In the genomic region with DNA sequence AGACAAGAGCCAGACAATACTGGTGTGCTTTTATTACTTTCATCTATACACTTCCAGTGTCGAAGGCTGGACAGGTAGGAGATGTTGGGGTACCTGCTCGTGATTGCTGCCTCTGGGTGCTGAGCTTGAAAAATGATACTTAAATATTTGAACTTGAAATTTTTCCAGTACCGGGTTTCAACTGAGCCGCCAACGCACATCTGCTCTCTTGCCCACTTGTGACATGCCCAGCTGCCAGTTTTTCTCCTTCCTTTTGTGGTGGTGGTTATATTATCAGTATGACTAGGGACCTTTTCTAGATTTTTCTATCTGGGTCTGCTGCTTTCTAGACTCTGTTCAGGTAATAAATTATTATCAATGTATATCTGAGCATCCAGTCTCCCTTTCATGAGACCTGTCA, we compare ENCODE assay signal across 7 cellular contexts. TPM values are rescaled to one million over a fixed set of nuclear protein-coding genes. Genes with fewer than 3 reads are reported as not detected.
DNase-seq lines count a peak whose midpoint lies in the region; ATAC-seq, FAIRE-seq and TF ChIP-seq lines count a peak whose summit lies in the region.

No MANE protein-coding gene starts in this region.

- no peak overlapping the region for H2BK120ac ChIP-seq in H1 (replicated peaks; ENCODE audit: low read depth, low read length)

- H3K9me2 ChIP-seq in OCI-LY1 (ENCODE audit: low read depth, low read length), result no peaks in the 10 kb centered on the region

- H3K56ac ChIP-seq in H1 (replicated peaks; ENCODE audit: insufficient read length, low read depth, low read length), result no peak overlapping the region

- TF ChIP-seq POLR2A in H1 (IDR thresholded peaks at IDR 0.05; ENCODE audit: control extremely low read depth in 1 of 2, low read depth in 2 of 2, low read length in 2 of 2), result no peak

- no peak overlapping the region for H2BK15ac ChIP-seq in H1 (ENCODE audit: low read length)

- no peak overlapping the region for H2BK5ac ChIP-seq in H1 (ENCODE audit: low read depth, low read length)

- 96% methylated on average over 5 of the region's 5 CpGs; no CpG with 5 or more reads in 1 of the 2 experiments for WGBS in H1 (ENCODE audit: extremely low coverage in 1 of 2, insufficient coverage in 1 of 2, insufficient read length in 1 of 2, insufficient replicate concordance in 2 of 2, low coverage in 1 of 2, low lambda C conversion rate in 2 of 2, missing lambda C conversion rate in 1 of 2), 2 experiments
- 78% methylated on average over 5 of the region's 5 CpGs for WGBS in smooth muscle cell (ENCODE audit: low lambda C conversion rate)

- H3K9ac ChIP-seq in OCI-LY1 (ENCODE audit: low read length) (peak overlapping the region; percentile 100; the same call in 1 of the 2 replicates), H1 (replicated peaks in 1 of 4; ENCODE audit: extremely low read depth in 1 of 4, low read depth in 3 of 4, low read length in 3 of 4) (no peak overlapping the region), smooth muscle cell (ENCODE audit: low read depth) (no peak overlapping the region)

- no peak overlapping the region for H2AFZ ChIP-seq in OCI-LY1 (ENCODE audit: low read length)
- no peak overlapping the region for H2AFZ ChIP-seq in H1 (ENCODE audit: low read length)
- no peak overlapping the region for H2AFZ ChIP-seq in smooth muscle cell (ENCODE audit: low read depth)

- no peak overlapping the region for H3K14ac ChIP-seq in H1 (ENCODE audit: insufficient read length)

- H3K27me3 ChIP-seq in GM06990 (replicated peaks; ENCODE audit: control insufficient read depth, insufficient read depth, low read length) (no peaks in the 10 kb centered on the region), OCI-LY1 (ENCODE audit: insufficient read depth, low read length) (no peaks in the 10 kb centered on the region), H1 (replicated peaks in 1 of 4; ENCODE audit: control insufficient read depth in 3 of 4, extremely low read depth in 1 of 4, insufficient read depth in 3 of 4, low read length in 3 of 4) (no peaks in the 10 kb centered on the region), smooth muscle cell (ENCODE audit: low read depth) (no peaks in the 10 kb centered on the region)

- POLR2A ChIA-PET in H1 (lab: Charles Lee; ENCODE audit: partially characterized antibody), result interaction anchor here (0.7 to 1.4 kb wide), 4 partner anchors 9 to 69 kb away, joined by 3 to 6 read pairs (median 3); partner anchors contain the start of gene GCNA

- no peak overlapping the region for H2BK12ac ChIP-seq in H1 (ENCODE audit: low read depth, low read length)

- TF ChIP-seq CTCF in GM06990 (IDR thresholded peaks at IDR 0.05; ENCODE audit: insufficient read depth, low read length, poor library complexity, severe bottlenecking), result no peak
- TF ChIP-seq CTCF in OCI-LY1 (IDR thresholded peaks at IDR 0.05; ENCODE audit: low read length), result no peak
- TF ChIP-seq CTCF in H1 (IDR thresholded peaks at IDR 0.05; ENCODE audit: control extremely low read depth in 1 of 3, insufficient read depth in 1 of 3, low read depth in 1 of 3, low read length in 3 of 3), result no peak
- no peak for TF ChIP-seq CTCF in smooth muscle cell (IDR thresholded peaks at IDR 0.05; ENCODE audit: borderline replicate concordance, insufficient read depth, poor library complexity, severe bottlenecking)
- TF ChIP-seq CTCF in omental fat pad (IDR thresholded peaks at IDR 0.05), result no peak

- H3K4me2 ChIP-seq in OCI-LY1 (ENCODE audit: low read length) (peak overlapping the region; percentile 91), H1 (ENCODE audit: insufficient read depth in 1 of 2, low read depth in 2 of 2, low read length in 2 of 2) (peak overlapping the region; percentile 42 to 94), smooth muscle cell (peak overlapping the region; percentile 87)

- no peaks in the 10 kb centered on the region for H3K79me1 ChIP-seq in H1 (ENCODE audit: low read depth, low read length)

- H3F3A ChIP-seq in OCI-LY1 (ENCODE audit: insufficient read depth, low read length), result no peaks in the 10 kb centered on the region
- no peaks in the 10 kb centered on the region for H3F3A ChIP-seq in smooth muscle cell (ENCODE audit: low read depth)

- peak overlapping the region; percentile 76 for H3K4me3 ChIP-seq in GM06990 (replicated peaks; ENCODE audit: low read depth, low read length)
- peak overlapping the region; percentile 98 for H3K4me3 ChIP-seq in OCI-LY1 (ENCODE audit: low read depth, low read length, poor library complexity, severe bottlenecking)
- peak overlapping the region in 2 of 4 experiments; percentile 18 to 98; a peak in 2 of 8 replicates for H3K4me3 ChIP-seq in H1 (ENCODE audit: extremely low read depth in 1 of 4, insufficient read depth in 2 of 4, low read depth in 3 of 4, low read length in 4 of 4)
- H3K4me3 ChIP-seq in smooth muscle cell, result peak overlapping the region; percentile 90

- no peak overlapping the region for H3K4ac ChIP-seq in H1 (replicated peaks; ENCODE audit: insufficient read length, low read depth, low read length)

- H4K5ac ChIP-seq in H1 (ENCODE audit: insufficient read length, low read depth, low read length), result no peak overlapping the region

- CTCF ChIA-PET in H1 (lab: Charles Lee; ENCODE audit: partially characterized antibody), result no interaction called here

- H4K91ac ChIP-seq in H1 (replicated peaks; ENCODE audit: insufficient read length, low read length), result no peak overlapping the region

- no peak for TF ChIP-seq RAD21 in H1 (IDR thresholded peaks at IDR 0.05 in 1 of 2, conservative IDR thresholded peaks at IDR 0.05 in 1 of 2; ENCODE audit: low read depth in 2 of 2, low read length in 2 of 2)

- H3K23me2 ChIP-seq in H1 (ENCODE audit: low read depth, low read length), result peaks cover 3% of the 10 kb centered on the region

- DNase-seq in GM06990 (ENCODE audit: extremely low read depth, insufficient read length) (no peak), H1 (ENCODE audit: low read depth in 1 of 2, low spot score in 2 of 2) (no peak), smooth muscle cell (lab: John Stamatoyannopoulos, UW; ENCODE audit: unreplicated experiment) (no peak), omental fat pad (ENCODE audit: low spot score) (no peak)

- ATAC-seq in omental fat pad (ENCODE audit: low FRiP score), result no peak
- ATAC-seq in GM21515 (IDR thresholded peaks at IDR 0.05; ENCODE audit: unreplicated experiment), result no peak
- ATAC-seq in HG02798 (IDR thresholded peaks at IDR 0.05; ENCODE audit: poor library complexity, unreplicated experiment), result no peak

- H4K20me1 ChIP-seq in OCI-LY1 (ENCODE audit: insufficient read depth, low read length) (no peaks in the 10 kb centered on the region), H1 (replicated peaks in 1 of 2; ENCODE audit: control insufficient read depth in 1 of 2, insufficient read depth in 2 of 2, low read length in 2 of 2) (peaks cover 18 to 20% of the 10 kb centered on the region in 2 experiments), smooth muscle cell (ENCODE audit: low read depth) (peaks cover 73% of the 10 kb centered on the region)

- H3K36me3 ChIP-seq in GM06990 (ENCODE audit: control insufficient read depth, insufficient read depth, low read length) (no peaks in the 10 kb centered on the region), OCI-LY1 (ENCODE audit: insufficient read depth, low read length) (peaks cover 66% of the 10 kb centered on the region), H1 (ENCODE audit: control insufficient read depth in 2 of 4, insufficient read depth in 4 of 4, low read length in 3 of 4) (peaks cover 0 to 29% (median 2%) of the 10 kb centered on the region in 4 experiments; a peak in 2 of 8 replicates), smooth muscle cell (ENCODE audit: low read depth) (no peaks in the 10 kb centered on the region)

- no peak overlapping the region for H3K23ac ChIP-seq in H1 (ENCODE audit: insufficient read length)

- H3K18ac ChIP-seq in H1 (ENCODE audit: extremely low read depth, low read length), result no peak overlapping the region

- no peak overlapping the region for H3K27ac ChIP-seq in OCI-LY1 (ENCODE audit: low read depth, low read length, poor library complexity, severe bottlenecking)
- H3K27ac ChIP-seq in H1 (ENCODE audit: low read depth, low read length), result no peak overlapping the region
- H3K27ac ChIP-seq in smooth muscle cell (ENCODE audit: low read depth), result no peak overlapping the region

- H3K79me2 ChIP-seq in OCI-LY1 (ENCODE audit: insufficient read depth, low read length) (peaks cover 84% of the 10 kb centered on the region), H1 (ENCODE audit: control insufficient read depth in 1 of 2, insufficient read depth in 2 of 2, low read length in 2 of 2) (peaks cover 47 to 84% of the 10 kb centered on the region in 2 experiments), smooth muscle cell (ENCODE audit: low read depth) (peaks cover 76% of the 10 kb centered on the region)

- H2BK20ac ChIP-seq in H1 (ENCODE audit: low read length), result no peak overlapping the region

- TF ChIP-seq EP300 in H1 (IDR thresholded peaks at IDR 0.05; ENCODE audit: borderline replicate concordance in 1 of 2, low read depth in 2 of 2, low read length in 2 of 2), result no peak

- H3K4me1 ChIP-seq in OCI-LY1 (ENCODE audit: insufficient read depth, low read length, severe bottlenecking) (peaks cover 57% of the 10 kb centered on the region), H1 (replicated peaks in 1 of 4; ENCODE audit: control insufficient read depth in 3 of 4, insufficient read depth in 4 of 4, low read length in 3 of 4) (peaks cover 0 to 8% (median 3%) of the 10 kb centered on the region in 4 experiments; a peak in 4 of 7 replicates), smooth muscle cell (ENCODE audit: low read depth) (no peaks in the 10 kb centered on the region)

- H3K9me3 ChIP-seq in OCI-LY1 (ENCODE audit: low read length), result no peaks in the 10 kb centered on the region
- no peaks in the 10 kb centered on the region for H3K9me3 ChIP-seq in H1 (ENCODE audit: insufficient read depth in 2 of 2, low read depth in 1 of 2, low read length in 1 of 2)
- H3K9me3 ChIP-seq in smooth muscle cell (replicated peaks; ENCODE audit: low read depth), result no peaks in the 10 kb centered on the region

- no peak overlapping the region for H4K8ac ChIP-seq in H1 (ENCODE audit: extremely low read depth, insufficient read depth, low read length)

- H2AK5ac ChIP-seq in H1 (ENCODE audit: low read depth, low read length), result no peak overlapping the region

- no peak for FAIRE-seq in H1 (lab: Jason Lieb, UNC)

RNA-seq across cellular contexts. Expression of gene OGT, which starts 3.4 kb away (rescaled TPM):
- total RNA-seq in H1 (2021; fragmentation: NEBNext Ultra II Directional; extraction: Animal tissue kit (Norgen Biotek cat#: 25700)), result 114 and 130 TPM in 2 replicates
- 153 and 169 TPM in 2 replicates for polyA plus RNA-seq in H1 (2011; rRNA removed)
- 197 TPM for polyA plus RNA-seq in H1 (2011; cell fraction: cytosol; rRNA removed)
- polyA plus RNA-seq in H1 (2011; cell fraction: nucleus; rRNA removed), result 706 TPM
- 76.6 to 98.0 TPM (median 87.4 TPM) in 4 replicates for polyA plus RNA-seq in H1 (2012, experiment 1 of 2)
- polyA plus RNA-seq in H1 (2012, experiment 2 of 2), result 5.2 TPM
- 69.7 TPM for polyA plus RNA-seq in H1 (2013, experiment 1 of 2)
- 57.3 TPM for polyA plus RNA-seq in H1 (2013, experiment 2 of 2)
- polyA minus RNA-seq in H1 (2011; rRNA and poly(A)+ RNA removed), result 350 and 660 TPM in 2 replicates
- 110 TPM for polyA minus RNA-seq in H1 (2011; cell fraction: cytosol; rRNA and poly(A)+ RNA removed)
- polyA minus RNA-seq in H1 (2011; cell fraction: nucleus; rRNA and poly(A)+ RNA removed), result 378 TPM
- 67.4 and 79.3 TPM in 2 replicates for total RNA-seq in smooth muscle cell
- polyA plus RNA-seq in smooth muscle cell, result 13.2 and 22.5 TPM in 2 replicates
- 100 to 1,000 TPM; 139 to 209 (median 175) TPM for total RNA-seq in omental fat pad

RNA-seq across cellular contexts. Expression of gene GCNA, which starts 42.0 kb away (rescaled TPM):
- total RNA-seq in H1 (2021; fragmentation: NEBNext Ultra II Directional; extraction: Animal tissue kit (Norgen Biotek cat#: 25700)), result 0.95 and 0.96 TPM in 2 replicates
- polyA plus RNA-seq in H1 (2011; rRNA removed) (0.41 and 0.52 TPM in 2 replicates), smooth muscle cell (0.51 and 1.1 TPM in 2 replicates)
- polyA plus RNA-seq in H1 (2011; cell fraction: cytosol; rRNA removed), result 1.1 TPM
- polyA plus RNA-seq in H1 (2011; cell fraction: nucleus; rRNA removed), result 1.6 TPM
- polyA plus RNA-seq in H1 (2012, experiment 1 of 2), result 0.57 to 1.1 TPM (median 0.69 TPM) in 4 replicates
- polyA plus RNA-seq in H1 (2012, experiment 2 of 2), result 0.07 TPM
- polyA plus RNA-seq in H1 (2013, experiment 1 of 2), result 0.73 TPM
- 0.59 TPM for polyA plus RNA-seq in H1 (2013, experiment 2 of 2)
- 0.98 and 1.1 TPM in 2 replicates for polyA minus RNA-seq in H1 (2011; rRNA and poly(A)+ RNA removed)
- not detected for polyA minus RNA-seq in H1 (2011; cell fraction: cytosol; rRNA and poly(A)+ RNA removed)
- polyA minus RNA-seq in H1 (2011; cell fraction: nucleus; rRNA and poly(A)+ RNA removed), result 0.80 TPM
- total RNA-seq in smooth muscle cell (0.94 and 2.6 TPM in 2 replicates), omental fat pad (1 to 10 TPM; 2.8 to 6.3 (median 4.2) TPM)
